In genomic region chr12:34384693-34385092, GRCh38 we compare ENCODE assay signal across 1 cellular context.
A peak's percentile ranks its signal among the peaks of the same experiment; 100 is the strongest.
TF ChIP-seq lines count a peak whose summit lies in the region.

No MANE protein-coding gene starts in this region.

TF ChIP-seq in K562, 482 proteins besides CTCF, POLR2A, EP300 and RAD21:
- TF ChIP-seq NRF1 (conservative IDR thresholded peaks at IDR 0.05 in 1 of 2, IDR thresholded peaks at IDR 0.05 in 1 of 2), result peak; percentile 51 to 61
- TF ChIP-seq E4F1 (CRISPR knock-in tag; IDR thresholded peaks at IDR 0.05; ENCODE audit: borderline replicate concordance), result no peak
